Comparison of ENCODE assay signal across 8 cellular contexts in the genomic region with DNA sequence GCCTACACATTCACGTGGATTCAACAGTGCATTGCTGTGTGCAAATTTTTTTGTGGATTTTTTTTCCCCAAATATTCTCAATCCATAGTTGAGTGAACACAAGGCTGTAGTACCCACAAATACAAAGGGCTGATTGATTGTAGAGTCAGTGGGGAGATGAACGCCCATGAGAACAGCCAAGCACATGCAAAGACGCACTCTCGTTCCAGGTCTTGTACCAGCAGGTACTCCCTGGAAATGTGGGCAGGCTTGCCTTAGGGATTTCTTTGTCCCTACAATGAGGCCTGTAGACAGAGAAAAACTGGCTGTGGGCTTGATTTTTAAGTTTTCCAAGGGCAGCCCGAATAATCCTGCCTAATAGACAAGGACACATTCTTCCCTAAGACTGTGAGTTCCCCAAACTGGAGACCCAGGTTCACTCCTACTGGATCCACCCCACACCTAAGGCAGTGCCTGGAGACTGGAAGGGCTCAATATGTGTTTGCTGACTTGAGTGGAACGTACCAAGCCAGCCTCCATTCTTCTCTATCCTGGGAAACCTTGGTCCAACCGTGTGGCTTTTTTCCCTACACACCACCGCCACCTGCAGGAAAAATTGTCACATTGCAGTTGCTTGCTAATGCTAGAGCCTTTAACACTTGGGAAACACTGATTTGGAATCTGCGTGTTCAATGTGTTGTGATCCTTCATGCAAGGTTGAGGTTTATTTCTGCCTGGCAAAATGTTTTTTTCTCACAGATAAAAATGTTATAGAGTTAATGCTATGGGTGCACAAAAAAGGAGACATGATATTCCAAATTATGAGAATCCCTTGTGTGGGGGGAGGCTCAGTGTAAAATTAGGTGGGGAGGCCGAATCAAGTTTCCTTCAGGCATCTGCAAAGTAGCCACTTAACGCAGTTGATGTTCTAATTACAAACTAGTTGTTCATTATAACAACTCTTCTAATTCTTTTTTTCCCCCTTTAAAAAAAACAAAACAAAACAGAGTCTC. TPM values are rescaled to one million over a fixed set of nuclear protein-coding genes. Genes with fewer than 3 reads are reported as not detected.
DNase-seq lines count a peak whose midpoint lies in the region; ATAC-seq and TF ChIP-seq lines count a peak whose summit lies in the region.

No MANE protein-coding gene starts in this region.

- TF ChIP-seq CTCF in ascending aorta (IDR thresholded peaks at IDR 0.05) (peak; percentile 62 to 78 (median 72)), hepatocyte (IDR thresholded peaks at IDR 0.05; ENCODE audit: poor library complexity) (peak; percentile 92)

- no peaks in the 10 kb centered on the region for H3K27me3 Mint-ChIP-seq in activated T-cell treated with anti-CD3 and anti-CD28 coated beads, Interleukin-2, amount 50 U/mL, for 4 hours (ENCODE audit: low read depth)

- no peak for ATAC-seq in activated T-cell treated with anti-CD3 and anti-CD28 coated beads, Interleukin-2, amount 50 U/mL, for 4 hours
- ATAC-seq in HG03442 (IDR thresholded peaks at IDR 0.05; ENCODE audit: unreplicated experiment), result peak; percentile 61
- ATAC-seq in HG03280 (IDR thresholded peaks at IDR 0.05; ENCODE audit: unreplicated experiment), result no peak

- no peaks in the 10 kb centered on the region for H3K36me3 Mint-ChIP-seq in activated T-cell treated with anti-CD3 and anti-CD28 coated beads, Interleukin-2, amount 50 U/mL, for 4 hours (ENCODE audit: insufficient read depth)

- no peaks in the 10 kb centered on the region for H3K4me1 Mint-ChIP-seq in activated T-cell treated with anti-CD3 and anti-CD28 coated beads, Interleukin-2, amount 50 U/mL, for 4 hours (ENCODE audit: low read depth)

- H3K79me2 ChIP-seq in hepatocyte, result no peaks in the 10 kb centered on the region

- H3K27ac ChIP-seq in ascending aorta, result no peak overlapping the region
- H3K27ac ChIP-seq in hepatocyte, result no peak overlapping the region

- H3K4me1 ChIP-seq in ascending aorta, result no peaks in the 10 kb centered on the region
- no peaks in the 10 kb centered on the region for H3K4me1 ChIP-seq in hepatocyte (ENCODE audit: insufficient read depth)

- no peaks in the 10 kb centered on the region for H3K9me3 ChIP-seq in ascending aorta
- H3K9me3 ChIP-seq in hepatocyte (ENCODE audit: low read depth), result no peaks in the 10 kb centered on the region

- H2AFZ ChIP-seq in hepatocyte, result no peak overlapping the region

- H3K36me3 ChIP-seq in ascending aorta, result no peaks in the 10 kb centered on the region
- H3K36me3 ChIP-seq in hepatocyte (replicated peaks; ENCODE audit: insufficient read depth, low read depth), result no peaks in the 10 kb centered on the region

- no peak overlapping the region for H3K4me2 ChIP-seq in hepatocyte

- 57% methylated on average over 11 of the region's 11 CpGs for WGBS in hepatocyte (ENCODE audit: low lambda C conversion rate, missing lambda C conversion rate)

- H3K9me3 Mint-ChIP-seq in activated T-cell treated with anti-CD3 and anti-CD28 coated beads, Interleukin-2, amount 50 U/mL, for 4 hours, result no peaks in the 10 kb centered on the region

- DNase-seq in activated T-cell treated with anti-CD3 and anti-CD28 coated beads for 48 hours (ENCODE audit: low read depth), result peak; percentile 8
- DNase-seq in activated T-cell treated with anti-CD3 and anti-CD28 coated beads, Interleukin-2, amount 50 U/mL, for 4 hours, result no peak
- DNase-seq in NCI-H510A treated with DMSO at 0.1 percent for 48 hours (lab: John Stamatoyannopoulos, UW), result peak; percentile 89
- DNase-seq in ascending aorta (ENCODE audit: low spot score in 2 of 2), result no peak
- peak; percentile 82 for DNase-seq in hepatocyte (ENCODE audit: low spot score)
- DNase-seq in skeletal muscle cell (ENCODE audit: low read depth), result peak; percentile 4

- H3K9me2 ChIP-seq in hepatocyte (replicated peaks; ENCODE audit: insufficient read depth), result no peaks in the 10 kb centered on the region

- no peaks in the 10 kb centered on the region for H4K20me1 ChIP-seq in hepatocyte (ENCODE audit: insufficient read depth, poor library complexity, severe bottlenecking)

- H3K4me3 ChIP-seq in ascending aorta (no peak overlapping the region), hepatocyte (no peak overlapping the region), skeletal muscle cell (ENCODE audit: low read depth, low read length) (no peak overlapping the region)

- no peak overlapping the region for H3K4me3 Mint-ChIP-seq in activated T-cell treated with anti-CD3 and anti-CD28 coated beads, Interleukin-2, amount 50 U/mL, for 4 hours

- H3K27me3 ChIP-seq in ascending aorta (no peaks in the 10 kb centered on the region), hepatocyte (peaks cover 4% of the 10 kb centered on the region)

- intact Hi-C loops in ascending aorta (cut with DNase I), result loop anchor here (2.0 kb wide), 1 partner anchor 603 kb away; no protein-coding TSS in a partner anchor

RNA-seq across cellular contexts. Expression of a gene that starts 49.3 kb away (rescaled TPM):
- not detected for total RNA-seq in activated T-cell treated with anti-CD3 and anti-CD28 coated beads, Interleukin-2, amount 50 U/mL, for 4 hours
- total RNA-seq in ascending aorta, result not detected
- not detected in 2 replicates for total RNA-seq in hepatocyte
- polyA plus RNA-seq in hepatocyte, result not detected in 2 replicates

Comparison
In these comparisons a context has a peak if more than half of its experiments do, and no peak if none do; other contexts are left out.
1. DNase-seq: peak in activated T-cell treated with anti-CD3 and anti-CD28 coated beads for 48 hours (single experiment), NCI-H510A treated with DMSO at 0.1 percent for 48 hours (single experiment), hepatocyte (single experiment) and skeletal muscle cell (single experiment); none in activated T-cell treated with anti-CD3 and anti-CD28 coated beads, Interleukin-2, amount 50 U/mL, for 4 hours (single experiment) and ascending aorta (0 of 2).